ENCODE assay signal across 10 cellular contexts in genomic region chr16:5502467-5502869, GRCh38.
DNase-seq lines count a peak whose midpoint lies in the region; ATAC-seq and TF ChIP-seq lines count a peak whose summit lies in the region.
"Had no signal": no experiment of that assay in that cellular context is flagged by ENCODE, and none has a peak within 500 bp of the region (broad histone marks: within the 10 kb centered on the region; RNA-seq: fewer than 3 reads in every experiment).

No MANE protein-coding gene starts in this region.

- H3K4me3 ChIP-seq in left ventricle myocardium inferior (no peak overlapping the region), hepatocyte (no peak overlapping the region), vagina (no peak overlapping the region)

- no peak for TF ChIP-seq POLR2A in vagina (IDR thresholded peaks at IDR 0.05)

- H3K4me2 ChIP-seq in hepatocyte = no peak overlapping the region

- H3K9me2 ChIP-seq in hepatocyte (replicated peaks; ENCODE audit: insufficient read depth) = no peaks in the 10 kb centered on the region

- H3K27me3 ChIP-seq in left ventricle myocardium inferior (ENCODE audit: low read depth) (peaks cover 71% of the 10 kb centered on the region), hepatocyte (peaks cover 5% of the 10 kb centered on the region), vagina (no peaks in the 10 kb centered on the region)

- H3K4me1 ChIP-seq in left ventricle myocardium inferior = no peaks in the 10 kb centered on the region
- peaks cover 16% of the 10 kb centered on the region for H3K4me1 ChIP-seq in hepatocyte (ENCODE audit: insufficient read depth)
- no peaks in the 10 kb centered on the region for H3K4me1 ChIP-seq in vagina

- intact Hi-C loops in left ventricle myocardium inferior (cut with micrococcal nuclease) (no loop called here), Right ventricle myocardium inferior (cut with DNase I) (no loop called here), vagina (cut with DNase I) (no loop called here)

- no peaks in the 10 kb centered on the region for H3K79me2 ChIP-seq in hepatocyte

- ATAC-seq in Right ventricle myocardium inferior (no peak), HG02973 (IDR thresholded peaks at IDR 0.05; ENCODE audit: unreplicated experiment) (no peak)

- H4K20me1 ChIP-seq in hepatocyte (ENCODE audit: insufficient read depth, poor library complexity, severe bottlenecking) = no peaks in the 10 kb centered on the region

- no peak for DNase-seq in left ventricle myocardium inferior
- DNase-seq in Right ventricle myocardium inferior (ENCODE audit: missing footprints) = no peak
- DNase-seq in OCI-M1 (lab: John Stamatoyannopoulos, UW) = peak; percentile 56
- DNase-seq in hepatocyte (ENCODE audit: low spot score) = peak; percentile 73
- DNase-seq in vagina (ENCODE audit: extremely low spot score in 2 of 2) = no peak
- DNase-seq in GF-D8 (lab: John Stamatoyannopoulos, UW) = no peak
- no peak for DNase-seq in NCI-H187 (lab: John Stamatoyannopoulos, UW)
- DNase-seq: activated CD4-positive, CD25-positive, alpha-beta regulatory T cell; IMR-90 had no signal

- H3K36me3 ChIP-seq in left ventricle myocardium inferior (no peaks in the 10 kb centered on the region), hepatocyte (replicated peaks; ENCODE audit: insufficient read depth, low read depth) (no peaks in the 10 kb centered on the region), vagina (no peaks in the 10 kb centered on the region)

- WGBS in hepatocyte (ENCODE audit: low lambda C conversion rate, missing lambda C conversion rate) = 12% methylated on average over 7 of the region's 7 CpGs

- H3K9me3 ChIP-seq in left ventricle myocardium inferior (replicated peaks) (no peaks in the 10 kb centered on the region), hepatocyte (ENCODE audit: low read depth) (no peaks in the 10 kb centered on the region), vagina (no peaks in the 10 kb centered on the region)

- H2AFZ ChIP-seq in hepatocyte = no peak overlapping the region

- TF ChIP-seq CTCF in left ventricle myocardium inferior (IDR thresholded peaks at IDR 0.05; ENCODE audit: borderline replicate concordance) = peak; percentile 49
- TF ChIP-seq CTCF in hepatocyte (IDR thresholded peaks at IDR 0.05; ENCODE audit: poor library complexity) = peak; percentile 69
- no peak for TF ChIP-seq CTCF in vagina (IDR thresholded peaks at IDR 0.05)

- H3K27ac ChIP-seq in left ventricle myocardium inferior (replicated peaks) (no peak overlapping the region), hepatocyte (no peak overlapping the region), vagina (no peak overlapping the region)

Comparison
In these comparisons a context has a peak if more than half of its experiments do, and no peak if none do; other contexts are left out.
1. DNase-seq: peak in OCI-M1 (single experiment) and hepatocyte (single experiment); none in left ventricle myocardium inferior (single experiment), Right ventricle myocardium inferior (single experiment), vagina (0 of 2), GF-D8 (single experiment) and NCI-H187 (0 of 2).
2. CTCF ChIP-seq: peak in left ventricle myocardium inferior (single experiment) and hepatocyte (single experiment); none in vagina (0 of 3).